In the genomic region with DNA sequence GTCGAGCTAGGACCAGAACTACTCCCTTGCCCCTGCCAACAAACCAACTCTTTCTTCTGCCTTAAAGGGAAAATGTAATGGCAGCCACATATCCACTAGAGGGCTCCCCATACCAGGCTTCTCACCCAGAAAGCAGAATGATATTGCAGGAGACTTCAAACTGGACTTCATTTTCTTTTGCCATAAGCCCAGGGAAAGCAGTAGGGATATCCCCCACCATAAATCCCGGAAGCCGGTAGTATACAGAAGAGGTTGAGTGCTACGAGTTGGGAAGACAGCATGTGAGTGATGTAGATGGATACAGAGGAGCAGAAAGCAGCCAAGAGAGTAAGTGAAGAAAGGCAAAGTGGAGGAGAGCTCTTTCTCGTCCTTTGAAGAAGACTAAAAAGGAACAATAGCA, we compare ENCODE assay signal across 8 cellular contexts. TPM values are rescaled to one million over a fixed set of nuclear protein-coding genes. Genes with fewer than 3 reads are reported as not detected.
DNase-seq lines count a peak whose midpoint lies in the region; ATAC-seq and TF ChIP-seq lines count a peak whose summit lies in the region.

No MANE protein-coding gene starts in this region.

- H3K27me3 ChIP-seq in SJSA1 (replicated peaks), result no peaks in the 10 kb centered on the region

- DNase-seq in GDM1 (lab: John Stamatoyannopoulos, UW) (peak; percentile 45), NB4 (ENCODE audit: low read depth) (peak; percentile 86), SJSA1 (ENCODE audit: low read depth in 1 of 2, low spot score in 2 of 2) (peak; percentile 76 to 85), glomerular visceral epithelial cell (ENCODE audit: extremely low spot score) (peak; percentile 83), posterior cingulate gyrus (peak in 6 of 10 donors; percentile 8 to 84 (median 59))
- peak; percentile 27 for DNase-seq in activated naive CD4-positive, alpha-beta T cell treated with anti-CD3 and anti-CD28 coated beads, Interleukin-2, amount 50 U/mL, for 16 hours

- H3K4me1 ChIP-seq in SJSA1 (replicated peaks), result peaks cover 19% of the 10 kb centered on the region

- TF ChIP-seq CTCF in NB4 (IDR thresholded peaks at IDR 0.05; ENCODE audit: low read depth, low read length), result peak; percentile 96

- ATAC-seq in GM19328 (IDR thresholded peaks at IDR 0.05; ENCODE audit: unreplicated experiment), result no peak
- ATAC-seq in GM19467 (IDR thresholded peaks at IDR 0.05; ENCODE audit: unreplicated experiment), result no peak

- H3K27ac ChIP-seq in SJSA1, result peak overlapping the region; percentile 2; the same call in 1 of the 2 replicates

- intact Hi-C loops in posterior cingulate gyrus (cut with DNase I), result loop anchor here (1.0 kb wide), 2 partner anchors 29 to 157 kb away; no protein-coding TSS in a partner anchor

- no peak for TF ChIP-seq POLR2A in NB4 (IDR thresholded peaks at IDR 0.05; ENCODE audit: extremely low read depth, insufficient read length)

- peaks cover 6% of the 10 kb centered on the region; the same call in 1 of the 2 replicates for H3K9me3 ChIP-seq in SJSA1 (replicated peaks)

- no peaks in the 10 kb centered on the region for H3K36me3 ChIP-seq in SJSA1

- no peak overlapping the region for H3K4me3 ChIP-seq in NB4 (ENCODE audit: low read depth, low read length)
- no peak overlapping the region for H3K4me3 ChIP-seq in SJSA1

RNA-seq across cellular contexts. Expression of a gene that starts 12.1 kb away (rescaled TPM):
- 0.24 TPM in 1 of 2 replicates, not detected in the other for total RNA-seq in SJSA1 (2014; rRNA removed; shearing (Covaris generic))

RNA-seq across cellular contexts. Expression of a gene that starts 27.0 kb away (rescaled TPM):
- total RNA-seq in SJSA1 (2014; rRNA removed; shearing (Covaris generic)), result 0.25 and 0.39 TPM in 2 replicates

RNA-seq across cellular contexts. Expression of a gene that starts 57.7 kb away (rescaled TPM):
- total RNA-seq in SJSA1 (2014; rRNA removed; shearing (Covaris generic)), result 32.1 and 37.3 TPM in 2 replicates

Comparison
In these comparisons a context has a peak if more than half of its experiments do, and no peak if none do; other contexts are left out.
1. DNase-seq: peak in every context shown above with its lines; median percentile 86 in NB4; 83 in glomerular visceral epithelial cell; 80 in SJSA1; 59 in posterior cingulate gyrus; 45 in GDM1; 27 in activated naive CD4-positive, alpha-beta T cell treated with anti-CD3 and anti-CD28 coated beads, Interleukin-2, amount 50 U/mL, for 16 hours.